In genomic region chr6:8435093-8435844, GRCh38 we compare ENCODE assay signal across 1 cellular context.
TF ChIP-seq lines count a peak whose summit lies in the region.

SLC35B3 (minus strand) TSS chr6:8435545.

TF ChIP-seq in WTC11, 78 proteins besides CTCF, POLR2A, EP300 and RAD21 (continued from another document):
- TF ChIP-seq, protein P1, sequence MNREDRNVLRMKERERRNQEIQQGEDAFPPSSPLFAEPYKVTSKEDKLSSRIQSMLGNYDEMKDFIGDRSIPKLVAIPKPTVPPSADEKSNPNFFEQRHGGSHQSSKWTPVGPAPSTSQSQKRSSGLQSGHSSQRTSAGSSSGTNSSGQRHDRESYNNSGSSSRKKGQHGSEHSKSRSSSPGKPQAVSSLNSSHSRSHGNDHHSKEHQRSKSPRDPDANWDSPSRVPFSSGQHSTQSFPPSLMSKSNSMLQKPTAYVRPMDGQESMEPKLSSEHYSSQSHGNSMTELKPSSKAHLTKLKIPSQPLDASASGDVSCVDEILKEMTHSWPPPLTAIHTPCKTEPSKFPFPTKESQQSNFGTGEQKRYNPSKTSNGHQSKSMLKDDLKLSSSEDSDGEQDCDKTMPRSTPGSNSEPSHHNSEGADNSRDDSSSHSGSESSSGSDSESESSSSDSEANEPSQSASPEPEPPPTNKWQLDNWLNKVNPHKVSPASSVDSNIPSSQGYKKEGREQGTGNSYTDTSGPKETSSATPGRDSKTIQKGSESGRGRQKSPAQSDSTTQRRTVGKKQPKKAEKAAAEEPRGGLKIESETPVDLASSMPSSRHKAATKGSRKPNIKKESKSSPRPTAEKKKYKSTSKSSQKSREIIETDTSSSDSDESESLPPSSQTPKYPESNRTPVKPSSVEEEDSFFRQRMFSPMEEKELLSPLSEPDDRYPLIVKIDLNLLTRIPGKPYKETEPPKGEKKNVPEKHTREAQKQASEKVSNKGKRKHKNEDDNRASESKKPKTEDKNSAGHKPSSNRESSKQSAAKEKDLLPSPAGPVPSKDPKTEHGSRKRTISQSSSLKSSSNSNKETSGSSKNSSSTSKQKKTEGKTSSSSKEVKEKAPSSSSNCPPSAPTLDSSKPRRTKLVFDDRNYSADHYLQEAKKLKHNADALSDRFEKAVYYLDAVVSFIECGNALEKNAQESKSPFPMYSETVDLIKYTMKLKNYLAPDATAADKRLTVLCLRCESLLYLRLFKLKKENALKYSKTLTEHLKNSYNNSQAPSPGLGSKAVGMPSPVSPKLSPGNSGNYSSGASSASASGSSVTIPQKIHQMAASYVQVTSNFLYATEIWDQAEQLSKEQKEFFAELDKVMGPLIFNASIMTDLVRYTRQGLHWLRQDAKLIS (CRISPR knock-in tag; IDR thresholded peaks at IDR 0.05; ENCODE audit: borderline replicate concordance), result no peak
- TF ChIP-seq IRF1 (CRISPR knock-in tag; IDR thresholded peaks at IDR 0.05) (peak; percentile 73; the same call in 1 of the 2 replicates), NR2C2 (CRISPR knock-in tag; IDR thresholded peaks at IDR 0.05) (no peak), SP1 (CRISPR knock-in tag; conservative IDR thresholded peaks at IDR 0.05) (peak; percentile 87), ZNF232 (CRISPR knock-in tag; IDR thresholded peaks at IDR 0.05) (peak; percentile 73; the same call in 1 of the 2 replicates), FOXP1 (CRISPR knock-in tag; IDR thresholded peaks at IDR 0.05; ENCODE audit: borderline replicate concordance) (peak; percentile 83; the same call in 1 of the 2 replicates), SMAD3 (CRISPR knock-in tag; IDR thresholded peaks at IDR 0.05; ENCODE audit: borderline replicate concordance) (peak; percentile 76; the same call in 1 of the 2 replicates)
- TF ChIP-seq, protein P2, sequence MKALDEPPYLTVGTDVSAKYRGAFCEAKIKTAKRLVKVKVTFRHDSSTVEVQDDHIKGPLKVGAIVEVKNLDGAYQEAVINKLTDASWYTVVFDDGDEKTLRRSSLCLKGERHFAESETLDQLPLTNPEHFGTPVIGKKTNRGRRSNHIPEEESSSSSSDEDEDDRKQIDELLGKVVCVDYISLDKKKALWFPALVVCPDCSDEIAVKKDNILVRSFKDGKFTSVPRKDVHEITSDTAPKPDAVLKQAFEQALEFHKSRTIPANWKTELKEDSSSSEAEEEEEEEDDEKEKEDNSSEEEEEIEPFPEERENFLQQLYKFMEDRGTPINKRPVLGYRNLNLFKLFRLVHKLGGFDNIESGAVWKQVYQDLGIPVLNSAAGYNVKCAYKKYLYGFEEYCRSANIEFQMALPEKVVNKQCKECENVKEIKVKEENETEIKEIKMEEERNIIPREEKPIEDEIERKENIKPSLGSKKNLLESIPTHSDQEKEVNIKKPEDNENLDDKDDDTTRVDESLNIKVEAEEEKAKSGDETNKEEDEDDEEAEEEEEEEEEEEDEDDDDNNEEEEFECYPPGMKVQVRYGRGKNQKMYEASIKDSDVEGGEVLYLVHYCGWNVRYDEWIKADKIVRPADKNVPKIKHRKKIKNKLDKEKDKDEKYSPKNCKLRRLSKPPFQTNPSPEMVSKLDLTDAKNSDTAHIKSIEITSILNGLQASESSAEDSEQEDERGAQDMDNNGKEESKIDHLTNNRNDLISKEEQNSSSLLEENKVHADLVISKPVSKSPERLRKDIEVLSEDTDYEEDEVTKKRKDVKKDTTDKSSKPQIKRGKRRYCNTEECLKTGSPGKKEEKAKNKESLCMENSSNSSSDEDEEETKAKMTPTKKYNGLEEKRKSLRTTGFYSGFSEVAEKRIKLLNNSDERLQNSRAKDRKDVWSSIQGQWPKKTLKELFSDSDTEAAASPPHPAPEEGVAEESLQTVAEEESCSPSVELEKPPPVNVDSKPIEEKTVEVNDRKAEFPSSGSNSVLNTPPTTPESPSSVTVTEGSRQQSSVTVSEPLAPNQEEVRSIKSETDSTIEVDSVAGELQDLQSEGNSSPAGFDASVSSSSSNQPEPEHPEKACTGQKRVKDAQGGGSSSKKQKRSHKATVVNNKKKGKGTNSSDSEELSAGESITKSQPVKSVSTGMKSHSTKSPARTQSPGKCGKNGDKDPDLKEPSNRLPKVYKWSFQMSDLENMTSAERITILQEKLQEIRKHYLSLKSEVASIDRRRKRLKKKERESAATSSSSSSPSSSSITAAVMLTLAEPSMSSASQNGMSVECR (CRISPR knock-in tag; IDR thresholded peaks at IDR 0.05; ENCODE audit: borderline replicate concordance), result peak; percentile 76; the same call in 1 of the 2 replicates
